8 cellular contexts compared by ENCODE assay signal in genomic region chr16:10949424-10949970, GRCh38. TPM values are rescaled to one million over a fixed set of nuclear protein-coding genes. Genes with fewer than 3 reads are reported as not detected.
DNase-seq lines count a peak whose midpoint lies in the region; ATAC-seq, FAIRE-seq and TF ChIP-seq lines count a peak whose summit lies in the region.

No MANE protein-coding gene starts in this region.

- no peak for TF ChIP-seq POLR2A in upper lobe of left lung (IDR thresholded peaks at IDR 0.05)
- no peak for TF ChIP-seq POLR2A in esophagus muscularis mucosa (IDR thresholded peaks at IDR 0.05; ENCODE audit: low read depth)

- H3K36me3 ChIP-seq in RWPE2 (ENCODE audit: low read depth) (no peaks in the 10 kb centered on the region), upper lobe of left lung (no peaks in the 10 kb centered on the region), kidney (ENCODE audit: control insufficient read depth in 1 of 2, insufficient read depth in 2 of 2, low read length in 2 of 2) (no peaks in the 10 kb centered on the region), esophagus muscularis mucosa (no peaks in the 10 kb centered on the region)

- no peak overlapping the region for H3K9ac ChIP-seq in kidney (ENCODE audit: low read length in 2 of 2)

- H3K9me3 ChIP-seq in RWPE2 (ENCODE audit: severe bottlenecking) (no peaks in the 10 kb centered on the region), upper lobe of left lung (no peaks in the 10 kb centered on the region), kidney (ENCODE audit: control insufficient read depth in 1 of 2, low read length in 2 of 2) (no peaks in the 10 kb centered on the region), esophagus muscularis mucosa (no peaks in the 10 kb centered on the region)

- ATAC-seq in GM19324 (IDR thresholded peaks at IDR 0.05; ENCODE audit: low FRiP score, unreplicated experiment) (peak; percentile 67), HG03135 (IDR thresholded peaks at IDR 0.05; ENCODE audit: unreplicated experiment) (peak; percentile 76), RWPE2 (ENCODE audit: low read depth) (0 out of 3 replicates have a peak, but pooled peaks have one; percentile 15), upper lobe of left lung (ENCODE audit: low FRiP score in 2 of 2) (peak; percentile 44)

- 72 to 78% methylated on average over 7 of the region's 7 CpGs for WGBS in upper lobe of left lung, 2 donors
- 81% methylated on average over 7 of the region's 7 CpGs for WGBS in esophagus muscularis mucosa

- no peak for FAIRE-seq in kidney (lab: Jason Lieb, UNC)

- DNase-seq in CD1c-positive myeloid dendritic cell (ENCODE audit: extremely low spot score) (peak; percentile 79), RWPE2 (ENCODE audit: low spot score) (no peak), upper lobe of left lung (peak in 1 of 2 donors; percentile 74), kidney (no peak), esophagus muscularis mucosa (ENCODE audit: extremely low spot score) (no peak)
- peak; percentile 6 for DNase-seq in effector CD8-positive, alpha-beta T cell (lab: John Stamatoyannopoulos, UW)

- intact Hi-C loops in kidney (cut with DNase I) (no loop called here), esophagus muscularis mucosa (cut with DNase I) (loop anchor here (10.0 kb wide), 1 partner anchor 715 kb away; the partner anchor contains the start of gene SNN)

- H3K4me1 ChIP-seq in RWPE2 (ENCODE audit: insufficient read depth, poor library complexity, severe bottlenecking): peaks cover 30% of the 10 kb centered on the region
- H3K4me1 ChIP-seq in upper lobe of left lung: peaks cover 41 to 68% (median 44%) of the 10 kb centered on the region in 4 donors
- H3K4me1 ChIP-seq in kidney (ENCODE audit: control insufficient read depth in 1 of 2, insufficient read depth in 1 of 2, low read depth in 1 of 2, low read length in 2 of 2): peaks cover 25 to 43% of the 10 kb centered on the region in 2 donors
- peaks cover 30 to 59% (median 44%) of the 10 kb centered on the region in 4 donors for H3K4me1 ChIP-seq in esophagus muscularis mucosa

- H3K4me3 ChIP-seq in RWPE2 (ENCODE audit: severe bottlenecking) (no peak overlapping the region), upper lobe of left lung (no peak overlapping the region), kidney (ENCODE audit: low read length in 2 of 2) (no peak overlapping the region), esophagus muscularis mucosa (no peak overlapping the region)

- no peak overlapping the region for H3K27ac ChIP-seq in RWPE2 (ENCODE audit: poor library complexity, severe bottlenecking)
- peak overlapping the region in 1 of 4 donors; percentile 8 for H3K27ac ChIP-seq in upper lobe of left lung
- H3K27ac ChIP-seq in kidney (ENCODE audit: low read depth in 2 of 2, low read length in 2 of 2): no peak overlapping the region
- no peak overlapping the region for H3K27ac ChIP-seq in esophagus muscularis mucosa (replicated peaks in 1 of 4)

- TF ChIP-seq EP300 in upper lobe of left lung (IDR thresholded peaks at IDR 0.05) (no peak), esophagus muscularis mucosa (IDR thresholded peaks at IDR 0.05) (no peak)

- TF ChIP-seq CTCF in RWPE2 (IDR thresholded peaks at IDR 0.05; ENCODE audit: poor library complexity, severe bottlenecking) (no peak), upper lobe of left lung (IDR thresholded peaks at IDR 0.05) (peak in 4 of 6 experiments; percentile 15 to 38 (median 28)), kidney (IDR thresholded peaks at IDR 0.05; ENCODE audit: borderline replicate concordance, extremely low read depth, insufficient read depth) (no peak), esophagus muscularis mucosa (IDR thresholded peaks at IDR 0.05) (no peak)

- H3K27me3 ChIP-seq in RWPE2 (ENCODE audit: insufficient read depth, poor library complexity, severe bottlenecking) (no peaks in the 10 kb centered on the region), upper lobe of left lung (no peaks in the 10 kb centered on the region), esophagus muscularis mucosa (no peaks in the 10 kb centered on the region)

RNA-seq across cellular contexts. Expression of gene CLEC16A, which starts 5.1 kb away (rescaled TPM):
- total RNA-seq in upper lobe of left lung (10 to 100 TPM; 33.3 to 85.9 (median 46.4) TPM), kidney (51.9 TPM), esophagus muscularis mucosa (10 to 100 TPM; 22.3 to 34.7 (median 29.2) TPM)
- 10.8 TPM for polyA plus RNA-seq in kidney (ENCODE audit: insufficient read depth, low read depth, low replicate concordance)

RNA-seq across cellular contexts. Expression of gene DEXI, which starts 7.2 kb away (rescaled TPM):
- total RNA-seq in upper lobe of left lung (10 to 100 TPM; 28.4 to 87.0 (median 55.1) TPM), kidney (31.0 TPM), esophagus muscularis mucosa (100 to 1,000 TPM; 106 to 133 (median 125) TPM)
- 46.2 TPM for polyA plus RNA-seq in kidney (ENCODE audit: insufficient read depth, low read depth, low replicate concordance)

Comparison
In these comparisons a context has a peak if more than half of its experiments do, and no peak if none do; other contexts are left out.
1. DNase-seq: peak in CD1c-positive myeloid dendritic cell (single experiment) and effector CD8-positive, alpha-beta T cell (single experiment); none in RWPE2 (single experiment), kidney (single experiment) and esophagus muscularis mucosa (single experiment).
2. ATAC-seq: peak in every context shown above with its lines; median percentile 76 in HG03135; 67 in GM19324; 44 in upper lobe of left lung; 15 in RWPE2.
3. CTCF ChIP-seq: peak in upper lobe of left lung (4 of 6); none in RWPE2 (single experiment), kidney (single experiment) and esophagus muscularis mucosa (0 of 3).